13 cellular contexts compared by ENCODE assay signal in genomic region chr22:50584106-50585096, GRCh38. TPM values are rescaled to one million over a fixed set of nuclear protein-coding genes. Genes with fewer than 3 reads are reported as not detected.
A peak's percentile ranks its signal among the peaks of the same experiment; 100 is the strongest.
DNase-seq lines count a peak whose midpoint lies in the region; ATAC-seq and TF ChIP-seq lines count a peak whose summit lies in the region.
"Had no signal": no experiment of that assay in that cellular context is flagged by ENCODE, and none has a peak within 500 bp of the region (broad histone marks: within the 10 kb centered on the region; RNA-seq: fewer than 3 reads in every experiment).

No MANE protein-coding gene starts in this region.

- no peak overlapping the region for H3K4me3 ChIP-seq in OCI-LY3 (ENCODE audit: low read length)

- H3K9ac ChIP-seq in OCI-LY3 (ENCODE audit: low read length): no peak overlapping the region

- H3K27ac ChIP-seq in OCI-LY3 (ENCODE audit: low read length): no peak overlapping the region
- no peak overlapping the region for H3K27ac ChIP-seq in substantia nigra (ENCODE audit: low read depth, low read length, poor library complexity, severe bottlenecking)

- H3K4me3 Mint-ChIP-seq in activated CD4-positive, alpha-beta T cell treated with anti-CD3 and anti-CD28 coated beads, Interleukin-2, amount 10 ng/mL, durations not matched to agents 7 days and 5 days: peak overlapping the region; percentile 88
- H3K4me3 Mint-ChIP-seq in effector memory CD8-positive, alpha-beta T cell: peak overlapping the region; percentile 88 to 91
- peak overlapping the region; percentile 77 for H3K4me3 Mint-ChIP-seq in progenitor cell of endocrine pancreas (ENCODE audit: low read depth)

- POLR2A ChIA-PET in activated CD4-positive, alpha-beta T cell treated with anti-CD3 and anti-CD28 coated beads, Interleukin-2, amount 10 ng/mL, durations not matched to agents 7 days and 5 days (lab: Charles Lee): no interaction called here

- H3K4me1 ChIP-seq in OCI-LY3 (ENCODE audit: low read length): peaks cover 11% of the 10 kb centered on the region

- H3K9me3 Mint-ChIP-seq in activated CD4-positive, alpha-beta T cell treated with anti-CD3 and anti-CD28 coated beads, Interleukin-2, amount 10 ng/mL, durations not matched to agents 7 days and 5 days: no peaks in the 10 kb centered on the region
- H3K9me3 Mint-ChIP-seq in effector memory CD8-positive, alpha-beta T cell: no peaks in the 10 kb centered on the region
- no peaks in the 10 kb centered on the region for H3K9me3 Mint-ChIP-seq in progenitor cell of endocrine pancreas (ENCODE audit: low read depth)

- H3K27me3 ChIP-seq in OCI-LY3 (ENCODE audit: low read depth, low read length): no peaks in the 10 kb centered on the region
- H3K27me3 ChIP-seq: adrenal gland had no signal

- H3K4me2 ChIP-seq in OCI-LY3 (ENCODE audit: low read length): peak overlapping the region; percentile 90; the same call in 1 of the 2 replicates

- peaks cover 15% of the 10 kb centered on the region for H3K36me3 Mint-ChIP-seq in activated CD4-positive, alpha-beta T cell treated with anti-CD3 and anti-CD28 coated beads, Interleukin-2, amount 10 ng/mL, durations not matched to agents 7 days and 5 days (ENCODE audit: low read depth)
- H3K36me3 Mint-ChIP-seq in effector memory CD8-positive, alpha-beta T cell (ENCODE audit: insufficient read depth): peaks cover 18% of the 10 kb centered on the region
- peaks cover 3% of the 10 kb centered on the region for H3K36me3 Mint-ChIP-seq in progenitor cell of endocrine pancreas (ENCODE audit: insufficient read depth)

- H3K4me1 Mint-ChIP-seq in activated CD4-positive, alpha-beta T cell treated with anti-CD3 and anti-CD28 coated beads, Interleukin-2, amount 10 ng/mL, durations not matched to agents 7 days and 5 days: peaks cover 25% of the 10 kb centered on the region
- peaks cover 5 to 12% of the 10 kb centered on the region in 2 donors for H3K4me1 Mint-ChIP-seq in effector memory CD8-positive, alpha-beta T cell (ENCODE audit: low read depth in 2 of 2)
- H3K4me1 Mint-ChIP-seq in progenitor cell of endocrine pancreas (ENCODE audit: low read depth): peaks cover 5% of the 10 kb centered on the region

- no peaks in the 10 kb centered on the region for H3K9me3 ChIP-seq in OCI-LY3 (ENCODE audit: insufficient read depth, low read length)
- H3K9me3 ChIP-seq: adrenal gland had no signal

- peaks cover 18% of the 10 kb centered on the region for H3K79me2 ChIP-seq in OCI-LY3 (ENCODE audit: low read length)

- H3K27ac Mint-ChIP-seq in activated CD4-positive, alpha-beta T cell treated with anti-CD3 and anti-CD28 coated beads, Interleukin-2, amount 10 ng/mL, durations not matched to agents 7 days and 5 days: no peak overlapping the region
- H3K27ac Mint-ChIP-seq in effector memory CD8-positive, alpha-beta T cell: no peak overlapping the region
- no peak overlapping the region for H3K27ac Mint-ChIP-seq in progenitor cell of endocrine pancreas

- CTCF ChIA-PET in activated CD4-positive, alpha-beta T cell treated with anti-CD3 and anti-CD28 coated beads, Interleukin-2, amount 10 ng/mL, durations not matched to agents 7 days and 5 days (lab: Charles Lee): interaction anchor here (0.6 to 1.0 kb wide), 2 partner anchors 22 to 58 kb away, joined by 3 read pairs; partner anchors contain the start of gene SYCE3

- ATAC-seq in effector memory CD8-positive, alpha-beta T cell (replicated peaks): no peak
- ATAC-seq in HG02884 (IDR thresholded peaks at IDR 0.05; ENCODE audit: unreplicated experiment): no peak

- H2AFZ ChIP-seq in OCI-LY3 (ENCODE audit: low read depth, low read length): no peak overlapping the region

- TF ChIP-seq CTCF in OCI-LY3 (IDR thresholded peaks at IDR 0.05; ENCODE audit: low read depth, low read length) (no peak), progenitor cell of endocrine pancreas (IDR thresholded peaks at IDR 0.05; ENCODE audit: unreplicated experiment) (no peak)

- H3K27me3 Mint-ChIP-seq in activated CD4-positive, alpha-beta T cell treated with anti-CD3 and anti-CD28 coated beads, Interleukin-2, amount 10 ng/mL, durations not matched to agents 7 days and 5 days: no peaks in the 10 kb centered on the region
- H3K27me3 Mint-ChIP-seq in effector memory CD8-positive, alpha-beta T cell: no peaks in the 10 kb centered on the region
- peaks cover 10% of the 10 kb centered on the region for H3K27me3 Mint-ChIP-seq in progenitor cell of endocrine pancreas

- H4K20me1 ChIP-seq in OCI-LY3 (ENCODE audit: insufficient read depth, low read length): no peaks in the 10 kb centered on the region

- no peak for DNase-seq in activated CD4-positive, alpha-beta T cell treated with anti-CD3 and anti-CD28 coated beads, Interleukin-2, amount 10 ng/mL, durations not matched to agents 7 days and 5 days
- no peak for DNase-seq in activated CD4-positive, alpha-beta T cell treated with anti-CD3 and anti-CD28 coated beads, Interleukin-2, amount 50 U/mL, for 48 hours
- DNase-seq in effector memory CD8-positive, alpha-beta T cell: no peak
- DNase-seq in progenitor cell of endocrine pancreas (ENCODE audit: low spot score, unreplicated experiment): no peak
- DNase-seq in substantia nigra (lab: John Stamatoyannopoulos, UW): no peak
- DNase-seq in activated effector memory CD4-positive, alpha-beta T cell treated with anti-CD3 and anti-CD28 coated beads, Interleukin-2, amount 50 U/mL, for 16 hours: no peak
- DNase-seq: GF-D8; NCI-H2081; small intestine; stimulated activated CD8-positive, alpha-beta memory T cell treated with anti-CD3 and anti-CD28 coated beads, Interleukin-4, amount 100 ng/mL, for 48 hours had no signal

- H3K36me3 ChIP-seq in OCI-LY3 (replicated peaks; ENCODE audit: low read depth, low read length): no peaks in the 10 kb centered on the region
- H3K36me3 ChIP-seq: adrenal gland had no signal

RNA-seq across cellular contexts. Expression of gene CHKB, which starts 1.8 kb away (rescaled TPM):
- 100 to 1,000 TPM; 140 to 142 TPM for total RNA-seq in activated CD4-positive, alpha-beta T cell treated with anti-CD3 and anti-CD28 coated beads, Interleukin-2, amount 10 ng/mL, durations not matched to agents 7 days and 5 days
- 124 and 132 TPM in 2 replicates for total RNA-seq in progenitor cell of endocrine pancreas

RNA-seq across cellular contexts. Expression of gene CPT1B, which starts 6.2 kb away (rescaled TPM):
- 100 to 1,000 TPM; 107 to 113 TPM for total RNA-seq in activated CD4-positive, alpha-beta T cell treated with anti-CD3 and anti-CD28 coated beads, Interleukin-2, amount 10 ng/mL, durations not matched to agents 7 days and 5 days
- 129 and 136 TPM in 2 replicates for total RNA-seq in progenitor cell of endocrine pancreas

RNA-seq across cellular contexts. Expression of gene MAPK8IP2, which starts 16.2 kb away (rescaled TPM):
- total RNA-seq in activated CD4-positive, alpha-beta T cell treated with anti-CD3 and anti-CD28 coated beads, Interleukin-2, amount 10 ng/mL, durations not matched to agents 7 days and 5 days: under 1 TPM; 0.29 to 0.37 TPM
- total RNA-seq in progenitor cell of endocrine pancreas: 6.4 and 7.7 TPM in 2 replicates

RNA-seq across cellular contexts. Expression of gene SYCE3, which starts 21.7 kb away (rescaled TPM):
- total RNA-seq in activated CD4-positive, alpha-beta T cell treated with anti-CD3 and anti-CD28 coated beads, Interleukin-2, amount 10 ng/mL, durations not matched to agents 7 days and 5 days: under 1 TPM in 1 of 2 experiments, not detected in 1; 0.87 TPM
- not detected in 2 replicates for total RNA-seq in progenitor cell of endocrine pancreas

RNA-seq across cellular contexts. Expression of gene KLHDC7B, which starts 38.7 kb away (rescaled TPM):
- 10 to 100 TPM; 15.6 to 16.0 TPM for total RNA-seq in activated CD4-positive, alpha-beta T cell treated with anti-CD3 and anti-CD28 coated beads, Interleukin-2, amount 10 ng/mL, durations not matched to agents 7 days and 5 days
- total RNA-seq in progenitor cell of endocrine pancreas: not detected in 2 replicates
